In genomic region chr15:90934256-90934948, GRCh38 we compare ENCODE assay signal across 8 cellular contexts. TPM values are rescaled to one million over a fixed set of nuclear protein-coding genes. Genes with fewer than 3 reads are reported as not detected.
DNase-seq lines count a peak whose midpoint lies in the region; ATAC-seq and TF ChIP-seq lines count a peak whose summit lies in the region.

No MANE protein-coding gene starts in this region.

- peak; percentile 30 for DNase-seq in DMS153 treated with DMSO at 0.1 percent for 48 hours (lab: John Stamatoyannopoulos, UW; ENCODE audit: unreplicated experiment)
- DNase-seq in HAP-1 (ENCODE audit: low spot score in 2 of 2): peak; percentile 82 to 92
- peak; percentile 83 for DNase-seq in MV-4-11 (lab: John Stamatoyannopoulos, UW)
- DNase-seq in SJSA1 (ENCODE audit: low read depth in 1 of 2, low spot score in 2 of 2): peak; percentile 78 to 87
- peak; percentile 90 for DNase-seq in activated naive CD4-positive, alpha-beta T cell treated with Interleukin-2 at 50 U/mL for 16 hours
- DNase-seq in nucleus accumbens (lab: John Stamatoyannopoulos, UW): peak; percentile 18 to 90 (median 73)
- peak in 48 of 49 donors; percentile 21 to 90 (median 74) for DNase-seq in substantia nigra (lab: John Stamatoyannopoulos, UW)

- WGBS in gastroesophageal sphincter (ENCODE audit: low coverage in 1 of 2), 2 donors: 5 to 20% methylated on average over 3 to 12 of the region's 19 CpGs

- TF ChIP-seq CTCF in gastroesophageal sphincter (IDR thresholded peaks at IDR 0.05): peak in 3 of 4 experiments; percentile 76 to 96 (median 77)

- no peak for TF ChIP-seq EP300 in gastroesophageal sphincter (IDR thresholded peaks at IDR 0.05)

- in situ Hi-C loops in HAP-1 (cut with MboI; ENCODE audit: low sequenced_read_pairs): no loop called here

- H3K4me3 ChIP-seq in HAP-1: peak overlapping the region; percentile 67
- peak overlapping the region; percentile 62 for H3K4me3 ChIP-seq in SJSA1
- H3K4me3 ChIP-seq in gastroesophageal sphincter: peak overlapping the region; percentile 34 to 83

- H3K36me3 ChIP-seq in HAP-1 (replicated peaks) (peaks cover 15% of the 10 kb centered on the region), SJSA1 (peaks cover 30% of the 10 kb centered on the region), gastroesophageal sphincter (peaks cover 0 to 23% of the 10 kb centered on the region in 2 donors)

- no peak overlapping the region for H3K27ac ChIP-seq in SJSA1
- peak overlapping the region; percentile 10 to 93 (median 89) for H3K27ac ChIP-seq in gastroesophageal sphincter
- peak overlapping the region; percentile 50 for H3K27ac ChIP-seq in substantia nigra (ENCODE audit: low read depth, low read length, poor library complexity, severe bottlenecking)

- no peak for TF ChIP-seq POLR2A in gastroesophageal sphincter (IDR thresholded peaks at IDR 0.05)

- no peaks in the 10 kb centered on the region for H3K27me3 ChIP-seq in HAP-1 (ENCODE audit: low read depth)
- no peaks in the 10 kb centered on the region for H3K27me3 ChIP-seq in SJSA1 (replicated peaks)
- no peaks in the 10 kb centered on the region for H3K27me3 ChIP-seq in gastroesophageal sphincter

- no peaks in the 10 kb centered on the region for H3K9me3 ChIP-seq in HAP-1
- no peaks in the 10 kb centered on the region for H3K9me3 ChIP-seq in SJSA1 (replicated peaks)
- H3K9me3 ChIP-seq in gastroesophageal sphincter: no peaks in the 10 kb centered on the region

- ATAC-seq in gastroesophageal sphincter: peak; percentile 46

- H3K4me1 ChIP-seq in HAP-1: peaks cover 31% of the 10 kb centered on the region
- H3K4me1 ChIP-seq in SJSA1 (replicated peaks): peaks cover 38% of the 10 kb centered on the region
- peaks cover 0 to 68% (median 34%) of the 10 kb centered on the region in 3 donors for H3K4me1 ChIP-seq in gastroesophageal sphincter

RNA-seq across cellular contexts. Expression of gene UNC45A, which starts 0.7 kb away (rescaled TPM):
- 67.9 and 75.5 TPM in 2 replicates for total RNA-seq in SJSA1 (2014; rRNA removed; shearing (Covaris generic))
- total RNA-seq in gastroesophageal sphincter: 100 to 1,000 TPM in 2 of 4 donors, 10 to 100 TPM in 2; 63.7 to 116 (median 100) TPM

RNA-seq across cellular contexts. Expression of gene HDDC3, which starts 2.1 kb away (rescaled TPM):
- total RNA-seq in SJSA1 (2014; rRNA removed; shearing (Covaris generic)): 4.9 and 10.0 TPM in 2 replicates
- 10 to 100 TPM in 2 of 4 donors, 1 to 10 TPM in 2; 5.9 to 17.1 (median 8.3) TPM for total RNA-seq in gastroesophageal sphincter

RNA-seq across cellular contexts. Expression of gene RCCD1, which starts 20.3 kb away (rescaled TPM):
- 31.2 and 51.3 TPM in 2 replicates for total RNA-seq in SJSA1 (2014; rRNA removed; shearing (Covaris generic))
- total RNA-seq in gastroesophageal sphincter: 10 to 100 TPM in 2 of 4 donors, 1 to 10 TPM in 2; 5.3 to 11.1 (median 9.0) TPM

RNA-seq across cellular contexts. Expression of gene MAN2A2, which starts 31.3 kb away (rescaled TPM):
- total RNA-seq in SJSA1 (2014; rRNA removed; shearing (Covaris generic)): 0.85 and 3.9 TPM in 2 replicates
- total RNA-seq in gastroesophageal sphincter: 10 to 100 TPM; 19.4 to 58.2 (median 44.9) TPM

RNA-seq across cellular contexts. Expression of gene FES, which starts 50.1 kb away (rescaled TPM):
- total RNA-seq in SJSA1 (2014; rRNA removed; shearing (Covaris generic)): 0.16 TPM in 1 of 2 replicates, not detected in the other
- total RNA-seq in gastroesophageal sphincter: 10 to 100 TPM; 40.1 to 70.4 (median 43.5) TPM

Comparison
In these comparisons a context has a peak if more than half of its experiments do, and no peak if none do; other contexts are left out.
1. DNase-seq: peak in every context shown above with its lines; median percentile 90 in activated naive CD4-positive, alpha-beta T cell treated with Interleukin-2 at 50 U/mL for 16 hours; 87 in HAP-1; 83 in MV-4-11; 82 in SJSA1; 74 in substantia nigra; 73 in nucleus accumbens; 30 in DMS153 treated with DMSO at 0.1 percent for 48 hours.